Comparison of ENCODE assay signal across 8 cellular contexts in the genomic region with DNA sequence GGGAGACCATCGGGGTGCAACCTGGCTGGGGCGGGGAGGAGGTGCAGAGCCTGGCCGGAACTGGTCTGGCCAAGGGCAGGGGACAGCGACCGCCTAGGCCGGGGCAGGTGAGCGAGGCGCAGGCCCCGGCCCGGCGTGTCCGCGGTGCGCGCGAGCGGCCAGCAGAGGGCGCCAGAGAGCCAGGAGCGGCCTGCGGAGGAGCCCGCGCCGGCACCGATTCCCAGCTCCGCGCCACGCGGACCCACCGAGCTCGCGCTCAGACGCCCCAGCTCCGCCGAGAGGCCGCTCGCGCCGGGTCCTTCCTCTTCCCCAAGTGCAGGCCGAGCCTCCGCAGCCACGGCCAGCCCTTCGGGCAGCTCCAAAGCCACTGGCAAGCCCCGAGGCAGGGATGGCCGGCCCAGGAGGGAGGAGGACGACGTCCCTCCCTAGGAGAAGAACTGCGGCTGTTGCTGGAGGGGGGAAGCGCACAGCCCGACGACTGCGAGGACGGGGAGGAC.
DNase-seq lines count a peak whose midpoint lies in the region; ATAC-seq and TF ChIP-seq lines count a peak whose summit lies in the region.
"Not testable (repeated sequence)": the region's sequence is repeated elsewhere in the genome, so short reads cannot be mapped to it uniquely, and the experiment has no call there.

No MANE protein-coding gene starts in this region.

- not testable (repeated sequence) for H3K36me3 Mint-ChIP-seq in CD4-positive, CD25-positive, alpha-beta regulatory T cell

- not testable (repeated sequence) for ATAC-seq in CD4-positive, CD25-positive, alpha-beta regulatory T cell (ENCODE audit: low read depth in 2 of 2)

- H3K27me3 Mint-ChIP-seq in CD4-positive, CD25-positive, alpha-beta regulatory T cell: not testable (repeated sequence)

- not testable (repeated sequence) for H3K27ac Mint-ChIP-seq in CD4-positive, CD25-positive, alpha-beta regulatory T cell

- 1 to 3% (median 2%) methylated on average over 28 to 52 of the region's 52 CpGs for WGBS in ovary, 3 donors

- not testable (repeated sequence) for H3K4me1 ChIP-seq in CD4-positive, CD25-positive, alpha-beta regulatory T cell (ENCODE audit: control insufficient read depth, insufficient read depth, low read length, poor library complexity, severe bottlenecking); Peyer's patch; ovary (ENCODE audit: insufficient read depth)

- not testable (repeated sequence) for H3K4me3 ChIP-seq in CD4-positive, CD25-positive, alpha-beta regulatory T cell (ENCODE audit: low read depth, low read length); HL-60 (replicated peaks; ENCODE audit: insufficient read depth, low read length); ovary
- H3K4me3 ChIP-seq in Peyer's patch: peak overlapping the region in 2 of 4 donors; percentile 18 to 43

- intact Hi-C loops in ovary (cut with DNase I): loop anchor here in 1 of 4 donors (5.0 kb wide), 1 partner anchor 122 kb away; no protein-coding TSS in a partner anchor

- not testable (repeated sequence) for H3K9me3 ChIP-seq in CD4-positive, CD25-positive, alpha-beta regulatory T cell (ENCODE audit: control insufficient read depth in 2 of 2, low read length in 2 of 2); Peyer's patch; ovary

- DNase-seq in CD4-positive, CD25-positive, alpha-beta regulatory T cell: peak; percentile 5 to 31 (median 26)
- DNase-seq in HL-60 (ENCODE audit: low read depth in 1 of 2, low spot score in 1 of 2) (peak; percentile 4 to 16), Peyer's patch (peak in 2 of 3 donors; percentile 59 to 70), activated T-cell treated with anti-CD3 and anti-CD28 coated beads for 24 hours (ENCODE audit: low read depth) (peak; percentile 29), cerebellum (ENCODE audit: low spot score) (peak; percentile 41), hippocampal formation (lab: John Stamatoyannopoulos, UW) (peak; percentile 7 to 39), ovary (peak; percentile 35 to 77 (median 48))
- peak; percentile 6 for DNase-seq in stimulated activated CD8-positive, alpha-beta memory T cell treated with anti-CD3 and anti-CD28 coated beads, Interleukin-7, amount 100 ng/mL, for 24 hours (ENCODE audit: low read depth)

- not testable (repeated sequence) for TF ChIP-seq EP300 in ovary (IDR thresholded peaks at IDR 0.05)

- not testable (repeated sequence) for H3K4me1 Mint-ChIP-seq in CD4-positive, CD25-positive, alpha-beta regulatory T cell

- H3K27ac ChIP-seq in CD4-positive, CD25-positive, alpha-beta regulatory T cell (ENCODE audit: insufficient read depth, low read length, poor library complexity, severe bottlenecking); HL-60 (replicated peaks); Peyer's patch; ovary: not testable (repeated sequence)

- not testable (repeated sequence) for TF ChIP-seq POLR2A in Peyer's patch (IDR thresholded peaks at IDR 0.05); ovary (IDR thresholded peaks at IDR 0.05)

- peak; percentile 37 for TF ChIP-seq CTCF in HL-60 (IDR thresholded peaks at IDR 0.05; ENCODE audit: insufficient read depth, low read length)
- peak in 5 of 6 experiments; percentile 42 to 81 (median 78) for TF ChIP-seq CTCF in Peyer's patch (IDR thresholded peaks at IDR 0.05)
- peak in 2 of 3 donors; percentile 51 to 83 for TF ChIP-seq CTCF in ovary (IDR thresholded peaks at IDR 0.05)

- H3K4me3 Mint-ChIP-seq in CD4-positive, CD25-positive, alpha-beta regulatory T cell: not testable (repeated sequence)

- H3K9me3 Mint-ChIP-seq in CD4-positive, CD25-positive, alpha-beta regulatory T cell: not testable (repeated sequence)

- H3K36me3 ChIP-seq in CD4-positive, CD25-positive, alpha-beta regulatory T cell (ENCODE audit: control insufficient read depth, insufficient read depth, low read length); Peyer's patch; ovary: not testable (repeated sequence)

- H3K27me3 ChIP-seq in CD4-positive, CD25-positive, alpha-beta regulatory T cell (ENCODE audit: control insufficient read depth, insufficient read depth, low read length); HL-60 (ENCODE audit: insufficient read depth, poor library complexity, severe bottlenecking); Peyer's patch; ovary: not testable (repeated sequence)

Comparison
In these comparisons a context has a peak if more than half of its experiments do, and no peak if none do; other contexts are left out.
1. DNase-seq: peak in every context shown above with its lines; median percentile 64 in Peyer's patch; 48 in ovary; 41 in cerebellum; 29 in activated T-cell treated with anti-CD3 and anti-CD28 coated beads for 24 hours; 26 in CD4-positive, CD25-positive, alpha-beta regulatory T cell; 23 in hippocampal formation; 10 in HL-60; 6 in stimulated activated CD8-positive, alpha-beta memory T cell treated with anti-CD3 and anti-CD28 coated beads, Interleukin-7, amount 100 ng/mL, for 24 hours.